ENCODE assay signal across 26 cellular contexts in genomic region chr3:150691414-150692040, GRCh38. TPM values are rescaled to one million over a fixed set of nuclear protein-coding genes. Genes with fewer than 3 reads are reported as not detected.
"Had no signal": no experiment of that assay in that cellular context is flagged by ENCODE, and none has a peak within 500 bp of the region (broad histone marks: within the 10 kb centered on the region; RNA-seq: fewer than 3 reads in every experiment).

No MANE protein-coding gene starts in this region.

- H3K4me1 ChIP-seq: breast epithelium, colonic mucosa, Peyer's patch, SJCRH30 had no signal

- H3K27me3 ChIP-seq: breast epithelium, colonic mucosa, MG63, Peyer's patch, SJCRH30 had no signal

- H3K4me2 ChIP-seq: SK-N-SH had no signal

- H3K9me2 ChIP-seq: SK-N-SH had no signal

- H3K4me3 ChIP-seq: breast epithelium, colonic mucosa, MG63, Peyer's patch, SJCRH30 had no signal

- DNase-seq: activated CD4-positive, alpha-beta T cell treated with anti-CD3 and anti-CD28 coated beads for 48 hours; activated CD4-positive, alpha-beta T cell treated with anti-CD3 and anti-CD28 coated beads, Interleukin-2, amount 50 U/mL, for 4 hours; activated CD4-positive, CD25-positive, alpha-beta regulatory T cell treated with anti-CD3 and anti-CD28 coated beads, Interleukin-2, amount 50 U/mL, for 72 hours; activated CD8-positive, alpha-beta memory T cell treated with anti-CD3 and anti-CD28 coated beads, Interleukin-2, amount 50 U/mL, for 48 hours; activated CD8-positive, alpha-beta T cell treated with anti-CD3 and anti-CD28 coated beads, Interleukin-2, amount 10 ng/mL, durations not matched to agents 7 days and 5 days; activated T-cell treated with anti-CD3 and anti-CD28 coated beads, Interleukin-2, amount 50 U/mL, for 1 hour; aorta; caudate nucleus; colonic mucosa; MG63; NCI-H1105; NCI-H1436 treated with DMSO at 0.1 percent for 48 hours; NCI-H1930; NCI-H2107; NCI-H2171 treated with DMSO at 0.1 percent for 48 hours; NCI-H226; NCI-H526 treated with DMSO at 0.1 percent for 48 hours; NCI-H82; Peyer's patch; Right ventricle myocardium superior; SJCRH30; SK-N-SH; SW 1271 had no signal

- H3K9me3 ChIP-seq: colonic mucosa, MG63, Peyer's patch had no signal

- H3K36me3 ChIP-seq: breast epithelium, colonic mucosa, MG63, Peyer's patch, SJCRH30 had no signal

- H3K27ac ChIP-seq: breast epithelium, colonic mucosa, Peyer's patch, RWPE1, SJCRH30 had no signal

RNA-seq across cellular contexts. Expression of gene ERICH6, which starts 12.2 kb away (rescaled TPM):
- total RNA-seq: colonic mucosa, NCI-H460, Peyer's patch, Right ventricle myocardium superior, SJCRH30 had no signal
